14 cellular contexts compared by ENCODE assay signal in the genomic region with DNA sequence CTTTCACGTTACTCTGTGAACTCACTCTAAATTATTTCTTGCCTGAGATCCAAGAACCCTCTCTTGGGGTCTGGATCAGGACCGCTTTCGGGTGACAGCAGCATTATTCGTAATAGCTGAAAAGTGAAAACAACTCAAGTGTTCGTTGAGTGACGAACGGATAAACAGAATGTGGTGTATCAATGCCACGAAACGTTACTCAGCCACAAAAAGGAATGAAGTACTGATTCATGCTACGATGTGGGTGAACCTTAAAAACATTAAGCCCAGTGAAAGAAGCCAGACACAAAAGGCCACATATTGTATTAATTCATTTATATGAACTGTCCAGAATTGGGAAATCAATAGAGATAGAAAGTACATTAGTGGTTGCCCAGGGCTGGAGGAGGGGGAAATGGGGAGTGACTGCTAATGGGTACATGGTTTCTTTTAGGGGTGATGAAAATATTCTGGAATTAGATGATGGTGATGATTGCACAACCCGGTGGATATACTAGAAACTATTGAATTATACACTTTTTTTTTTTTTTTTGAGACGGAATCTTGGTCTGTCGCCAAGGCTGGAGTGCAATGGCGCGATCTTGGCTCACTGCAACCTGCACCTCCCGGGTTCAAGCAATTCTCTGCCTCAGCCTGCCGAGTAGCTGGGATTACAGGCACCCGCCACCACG. TPM values are rescaled to one million over a fixed set of nuclear protein-coding genes. Genes with fewer than 3 reads are reported as not detected.
DNase-seq lines count a peak whose midpoint lies in the region; ATAC-seq and TF ChIP-seq lines count a peak whose summit lies in the region.
"Had no signal": no experiment of that assay in that cellular context is flagged by ENCODE, and none has a peak within 500 bp of the region (broad histone marks: within the 10 kb centered on the region; RNA-seq: fewer than 3 reads in every experiment).

No MANE protein-coding gene starts in this region.

- H3K27me3 Mint-ChIP-seq in progenitor cell of endocrine pancreas = no peaks in the 10 kb centered on the region
- H3K27me3 Mint-ChIP-seq: type B pancreatic cell had no signal

- H3K4me3 Mint-ChIP-seq in progenitor cell of endocrine pancreas (ENCODE audit: low read depth) = no peak overlapping the region
- H3K4me3 Mint-ChIP-seq: type B pancreatic cell had no signal

- TF ChIP-seq CTCF in AG09309 (IDR thresholded peaks at IDR 0.05; ENCODE audit: control insufficient read depth, insufficient read depth, low read depth, low read length, missing control alignments) = no peak
- TF ChIP-seq CTCF in fibroblast of the aortic adventitia (IDR thresholded peaks at IDR 0.05; ENCODE audit: insufficient read depth, low read length) = no peak
- no peak for TF ChIP-seq CTCF in omental fat pad (IDR thresholded peaks at IDR 0.05)
- no peak for TF ChIP-seq CTCF in progenitor cell of endocrine pancreas (IDR thresholded peaks at IDR 0.05; ENCODE audit: unreplicated experiment)

- H3K4me3 ChIP-seq in AG09309 (ENCODE audit: control insufficient read depth, low read depth, low read length) (no peak overlapping the region; the same call in 1 of the 2 replicates), fibroblast of the aortic adventitia (ENCODE audit: low read depth, low read length) (no peak overlapping the region)
- H3K4me3 ChIP-seq: spleen had no signal

- H3K27ac Mint-ChIP-seq in progenitor cell of endocrine pancreas = no peak overlapping the region
- H3K27ac Mint-ChIP-seq: type B pancreatic cell had no signal

- peaks cover 8% of the 10 kb centered on the region for H3K9me3 Mint-ChIP-seq in progenitor cell of endocrine pancreas (ENCODE audit: low read depth)
- H3K9me3 Mint-ChIP-seq: type B pancreatic cell had no signal

- H3K4me1 Mint-ChIP-seq in progenitor cell of endocrine pancreas (ENCODE audit: low read depth) = peaks cover 2% of the 10 kb centered on the region

- H3K36me3 Mint-ChIP-seq in progenitor cell of endocrine pancreas (ENCODE audit: insufficient read depth) = peaks cover 16% of the 10 kb centered on the region

- DNase-seq in AG09309 (ENCODE audit: low read depth) = peak; percentile 97
- peak; percentile 100 for DNase-seq in fibroblast of the aortic adventitia (ENCODE audit: low read depth)
- DNase-seq in omental fat pad (ENCODE audit: low spot score) = no peak
- no peak for DNase-seq in progenitor cell of endocrine pancreas (ENCODE audit: low spot score, unreplicated experiment)
- DNase-seq in activated CD4-positive, alpha-beta T cell treated with anti-CD3 and anti-CD28 coated beads for 4 hours = no peak
- DNase-seq: activated CD4-positive, CD25-positive, alpha-beta regulatory T cell; dermis blood vessel endothelial cell; NCI-H1048; NCI-H226; spleen had no signal

- no peak for ATAC-seq in SK-N-SH treated with all-trans-retinoic acid at 6 μM for 48 hours
- ATAC-seq in omental fat pad (ENCODE audit: low FRiP score) = peak; percentile 73
- ATAC-seq in HG03571 (IDR thresholded peaks at IDR 0.05; ENCODE audit: unreplicated experiment) = no peak
- ATAC-seq in GM21526 (IDR thresholded peaks at IDR 0.05; ENCODE audit: low FRiP score, unreplicated experiment) = no peak

TF ChIP-seq in SK-N-SH treated with all-trans-retinoic acid at 6 μM for 48 hours, 23 proteins besides CTCF, POLR2A, EP300 and RAD21:
- TF ChIP-seq ZFP3 (CRISPR knock-in tag; IDR thresholded peaks at IDR 0.05) (no peak), ISL1 (CRISPR knock-in tag; IDR thresholded peaks at IDR 0.05) (peak; percentile 43; the same call in 1 of the 2 replicates)

RNA-seq across cellular contexts. Expression of gene PTGIS, which starts 8.4 kb away (rescaled TPM):
- total RNA-seq in fibroblast of the aortic adventitia (ENCODE audit: low replicate concordance) = 279 and 1,011 TPM in 2 replicates
- total RNA-seq in omental fat pad = 100 to 1,000 TPM in 3 of 4 donors, 10 to 100 TPM in 1; 77.7 to 229 (median 113) TPM
- total RNA-seq in progenitor cell of endocrine pancreas = 18.4 and 19.3 TPM in 2 replicates

Comparison
In these comparisons a context has a peak if more than half of its experiments do, and no peak if none do; other contexts are left out.
1. DNase-seq: peak in AG09309 (single experiment) and fibroblast of the aortic adventitia (single experiment); none in omental fat pad (single experiment), progenitor cell of endocrine pancreas (single experiment) and activated CD4-positive, alpha-beta T cell treated with anti-CD3 and anti-CD28 coated beads for 4 hours (0 of 2).